ENCODE assay signal across 8 cellular contexts in the genomic region with DNA sequence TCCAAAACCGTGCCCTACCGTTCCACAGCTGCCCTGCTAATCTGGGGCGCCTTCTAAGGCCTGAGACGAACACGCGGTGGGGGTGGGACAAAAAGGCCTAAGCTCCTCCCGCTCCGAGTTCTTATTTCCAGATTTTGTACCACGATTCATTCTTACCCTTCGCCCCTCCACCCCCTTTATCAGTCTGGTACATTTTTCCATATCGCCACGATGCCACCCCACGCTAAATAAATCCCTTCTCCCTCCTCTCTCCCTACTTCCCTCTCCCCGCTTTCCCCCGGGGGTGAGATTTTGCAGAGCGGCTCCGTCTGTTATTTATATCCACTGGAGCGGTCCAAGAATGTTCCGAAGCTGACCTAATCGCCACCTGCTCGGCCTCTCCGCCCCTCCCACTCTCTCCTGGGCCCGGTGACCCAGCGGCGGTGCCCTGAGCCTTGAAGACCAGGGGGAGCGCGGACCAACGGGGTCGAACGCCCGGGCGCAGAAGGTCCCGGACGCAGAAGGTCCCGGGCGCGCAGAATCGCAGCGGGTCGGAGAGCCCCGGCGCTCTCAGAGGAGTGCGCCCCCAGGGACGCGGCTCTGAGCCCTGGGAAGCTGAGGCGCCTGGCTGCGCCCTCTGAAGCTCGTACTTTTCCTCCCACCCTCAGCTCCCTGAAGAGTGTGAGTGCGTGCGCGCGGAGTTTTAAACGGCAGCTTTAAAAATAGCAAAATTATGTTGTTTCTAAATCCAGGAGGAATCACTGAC. TPM values are rescaled to one million over a fixed set of nuclear protein-coding genes. Genes with fewer than 3 reads are reported as not detected.
DNase-seq lines count a peak whose midpoint lies in the region; ATAC-seq and TF ChIP-seq lines count a peak whose summit lies in the region.

No MANE protein-coding gene starts in this region.

- H3K4me3 Mint-ChIP-seq in activated CD8-positive, alpha-beta T cell treated with anti-CD3 and anti-CD28 coated beads, Interleukin-2, amount 10 ng/mL, durations not matched to agents 7 days and 5 days, result peak overlapping the region; percentile 63

- H3K27me3 ChIP-seq in KMS-11 (ENCODE audit: insufficient read depth, low read depth), result peaks cover 28% of the 10 kb centered on the region; the same call in 1 of the 2 replicates

- H2AFZ ChIP-seq in KMS-11 (ENCODE audit: low read depth), result peak overlapping the region; percentile 95

- CTCF ChIA-PET in activated CD8-positive, alpha-beta T cell treated with anti-CD3 and anti-CD28 coated beads, Interleukin-2, amount 10 ng/mL, durations not matched to agents 7 days and 5 days (lab: Charles Lee), result interaction anchor here (0.8 to 2.8 kb wide), 8 partner anchors 8 to 187 kb away, joined by 3 to 14 read pairs (median 4); partner anchors contain the start of genes ARFGAP2 and DDB2

- H3K4me1 Mint-ChIP-seq in activated CD8-positive, alpha-beta T cell treated with anti-CD3 and anti-CD28 coated beads, Interleukin-2, amount 10 ng/mL, durations not matched to agents 7 days and 5 days (ENCODE audit: low read depth), result peaks cover 12% of the 10 kb centered on the region

- DNase-seq in ELR (ENCODE audit: low read depth) (peak; percentile 67), epithelial cell of esophagus (ENCODE audit: low read depth) (peak; percentile 63), middle frontal gyrus (ENCODE audit: extremely low spot score, low spot score) (peak; percentile 14)
- peak; percentile 58 for DNase-seq in activated CD8-positive, alpha-beta T cell treated with anti-CD3 and anti-CD28 coated beads, Interleukin-2, amount 10 ng/mL, durations not matched to agents 7 days and 5 days
- peak; percentile 70 for DNase-seq in stimulated activated naive CD8-positive, alpha-beta T cell treated with anti-CD3 and anti-CD28 coated beads, Interleukin-15, Interleukin-2, amounts not matched to agents 100 U/mL and 50 U/mL, for 24 hours

- H3K4me2 ChIP-seq in KMS-11, result peak overlapping the region; percentile 72

- no peaks in the 10 kb centered on the region for H3K36me3 Mint-ChIP-seq in activated CD8-positive, alpha-beta T cell treated with anti-CD3 and anti-CD28 coated beads, Interleukin-2, amount 10 ng/mL, durations not matched to agents 7 days and 5 days (ENCODE audit: low read depth)

- H4K20me1 ChIP-seq in KMS-11 (ENCODE audit: insufficient read depth), result no peaks in the 10 kb centered on the region

- peak; percentile 59 for ATAC-seq in activated CD8-positive, alpha-beta T cell treated with anti-CD3 and anti-CD28 coated beads, Interleukin-2, amount 10 ng/mL, durations not matched to agents 7 days and 5 days
- peak; percentile 62 for ATAC-seq in stimulated activated naive CD8-positive, alpha-beta T cell treated with anti-CD3 and anti-CD28 coated beads, Interleukin-15, Interleukin-2, amounts not matched to agents 100 U/mL and 50 U/mL, for 24 hours
- ATAC-seq in GM21786 (IDR thresholded peaks at IDR 0.05; ENCODE audit: unreplicated experiment), result no peak
- ATAC-seq in HG03460 (IDR thresholded peaks at IDR 0.05; ENCODE audit: unreplicated experiment), result no peak

- no peak for TF ChIP-seq CTCF in KMS-11 (conservative IDR thresholded peaks at IDR 0.05; ENCODE audit: low read depth, low read length)
- TF ChIP-seq CTCF in epithelial cell of esophagus (IDR thresholded peaks at IDR 0.05; ENCODE audit: insufficient read depth, low read depth, low read length, missing control alignments), result no peak

- H3K9ac ChIP-seq in KMS-11, result peak overlapping the region; percentile 22; the same call in 1 of the 2 replicates

- no peak overlapping the region for H3K27ac Mint-ChIP-seq in activated CD8-positive, alpha-beta T cell treated with anti-CD3 and anti-CD28 coated beads, Interleukin-2, amount 10 ng/mL, durations not matched to agents 7 days and 5 days

- H3K9me3 Mint-ChIP-seq in activated CD8-positive, alpha-beta T cell treated with anti-CD3 and anti-CD28 coated beads, Interleukin-2, amount 10 ng/mL, durations not matched to agents 7 days and 5 days (ENCODE audit: insufficient read depth), result no peaks in the 10 kb centered on the region

- no peaks in the 10 kb centered on the region for H3K79me2 ChIP-seq in KMS-11 (ENCODE audit: insufficient read depth, low read depth)

- no peak overlapping the region for H3K27ac ChIP-seq in KMS-11

- POLR2A ChIA-PET in activated CD8-positive, alpha-beta T cell treated with anti-CD3 and anti-CD28 coated beads, Interleukin-2, amount 10 ng/mL, durations not matched to agents 7 days and 5 days (lab: Charles Lee), result interaction anchor here (0.6 to 2.5 kb wide), 5 partner anchors 28 to 825 kb away, joined by 3 to 20 read pairs (median 3); partner anchors contain the start of genes ACP2 and DDB2

- H3K4me3 ChIP-seq in KMS-11 (IDR thresholded peaks at IDR 0.05; ENCODE audit: insufficient read depth, low read depth, low read length), result no peak overlapping the region
- peak overlapping the region; percentile 42 for H3K4me3 ChIP-seq in epithelial cell of esophagus (ENCODE audit: low read length)

- peaks cover 13% of the 10 kb centered on the region for H3K4me1 ChIP-seq in KMS-11 (ENCODE audit: low read depth, poor library complexity, severe bottlenecking)

- H3K36me3 ChIP-seq in KMS-11 (ENCODE audit: insufficient read depth), result no peaks in the 10 kb centered on the region

- H3K27me3 Mint-ChIP-seq in activated CD8-positive, alpha-beta T cell treated with anti-CD3 and anti-CD28 coated beads, Interleukin-2, amount 10 ng/mL, durations not matched to agents 7 days and 5 days (ENCODE audit: low read depth), result peaks cover 33% of the 10 kb centered on the region

RNA-seq across cellular contexts. Expression of gene PACSIN3, which starts 0.9 kb away (rescaled TPM):
- 1 to 10 TPM; 2.0 to 2.1 TPM for total RNA-seq in activated CD8-positive, alpha-beta T cell treated with anti-CD3 and anti-CD28 coated beads, Interleukin-2, amount 10 ng/mL, durations not matched to agents 7 days and 5 days

RNA-seq across cellular contexts. Expression of gene ARFGAP2, which starts 10.4 kb away (rescaled TPM):
- 100 to 1,000 TPM in 1 of 2 experiments, 10 to 100 TPM in 1; 89.6 to 102 TPM for total RNA-seq in activated CD8-positive, alpha-beta T cell treated with anti-CD3 and anti-CD28 coated beads, Interleukin-2, amount 10 ng/mL, durations not matched to agents 7 days and 5 days

RNA-seq across cellular contexts. Expression of gene DDB2, which starts 27.7 kb away (rescaled TPM):
- total RNA-seq in activated CD8-positive, alpha-beta T cell treated with anti-CD3 and anti-CD28 coated beads, Interleukin-2, amount 10 ng/mL, durations not matched to agents 7 days and 5 days, result 100 to 1,000 TPM; 164 to 171 TPM

Comparison
In these comparisons a context has a peak if more than half of its experiments do, and no peak if none do; other contexts are left out.
1. DNase-seq: peak in every context shown above with its lines; median percentile 70 in stimulated activated naive CD8-positive, alpha-beta T cell treated with anti-CD3 and anti-CD28 coated beads, Interleukin-15, Interleukin-2, amounts not matched to agents 100 U/mL and 50 U/mL, for 24 hours; 67 in ELR; 63 in epithelial cell of esophagus; 58 in activated CD8-positive, alpha-beta T cell treated with anti-CD3 and anti-CD28 coated beads, Interleukin-2, amount 10 ng/mL, durations not matched to agents 7 days and 5 days; 14 in middle frontal gyrus.
2. ATAC-seq: peak in activated CD8-positive, alpha-beta T cell treated with anti-CD3 and anti-CD28 coated beads, Interleukin-2, amount 10 ng/mL, durations not matched to agents 7 days and 5 days (single experiment) and stimulated activated naive CD8-positive, alpha-beta T cell treated with anti-CD3 and anti-CD28 coated beads, Interleukin-15, Interleukin-2, amounts not matched to agents 100 U/mL and 50 U/mL, for 24 hours (single experiment); none in GM21786 (single experiment) and HG03460 (single experiment).